8 cellular contexts compared by ENCODE assay signal in the genomic region with DNA sequence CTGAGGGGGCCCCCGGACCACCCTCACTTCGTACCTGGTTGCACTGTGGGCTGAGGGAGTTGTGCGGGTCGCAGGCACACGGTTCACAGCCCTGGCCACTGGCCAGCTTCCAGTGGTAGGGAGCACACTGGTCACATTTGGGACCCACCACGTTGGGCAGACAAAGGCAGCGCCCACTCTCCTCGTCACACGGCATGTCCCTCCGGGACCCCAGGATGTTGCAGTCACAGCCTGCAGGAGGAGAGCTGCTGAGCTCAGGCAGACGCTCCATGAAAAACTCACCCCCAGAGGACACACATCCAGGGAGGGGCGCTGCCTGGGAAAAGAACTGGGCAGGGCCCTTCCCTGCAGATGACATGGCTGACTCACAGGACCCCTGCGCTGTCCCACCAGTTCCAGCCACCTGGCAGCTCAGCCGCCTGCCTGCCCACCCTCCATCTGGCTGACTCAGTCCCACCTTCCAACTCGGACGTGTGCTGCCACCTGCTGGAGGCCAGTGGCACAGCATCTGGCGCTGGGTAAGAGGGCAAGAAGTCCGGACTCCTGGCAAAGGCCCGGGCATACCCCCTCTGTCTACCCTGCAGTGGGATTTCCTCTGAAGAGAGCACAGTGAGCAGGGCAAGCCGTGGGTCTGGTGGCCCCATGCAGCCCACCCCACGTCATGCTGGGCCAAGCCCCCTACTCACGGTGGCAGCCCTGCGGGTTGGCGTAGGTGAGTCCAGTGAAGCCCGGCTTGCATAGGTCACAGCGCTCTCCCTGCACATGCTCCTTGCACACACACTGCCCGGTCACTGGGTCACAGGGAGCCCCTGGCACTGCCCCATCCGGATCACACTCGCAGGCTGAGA. TPM values are rescaled to one million over a fixed set of nuclear protein-coding genes. Genes with fewer than 3 reads are reported as not detected.
DNase-seq lines count a peak whose midpoint lies in the region; TF ChIP-seq lines count a peak whose summit lies in the region.

No MANE protein-coding gene starts in this region.

- TF ChIP-seq POLR2A in adrenal gland (IDR thresholded peaks at IDR 0.05), result no peak

- peaks cover 39% of the 10 kb centered on the region for H3K4me1 Mint-ChIP-seq in HFFc6 (ENCODE audit: low read depth)

- H3K9me3 ChIP-seq in adrenal gland (replicated peaks in 1 of 3) (no peaks in the 10 kb centered on the region), left ventricle myocardium inferior (replicated peaks) (no peaks in the 10 kb centered on the region)

- H3K27ac Mint-ChIP-seq in HFFc6, result no peak overlapping the region

- no peaks in the 10 kb centered on the region for H3K27me3 ChIP-seq in adrenal gland
- no peaks in the 10 kb centered on the region for H3K27me3 ChIP-seq in left ventricle myocardium inferior (ENCODE audit: low read depth)

- 33 to 69% (median 41%) methylated on average over 11 to 29 of the region's 29 CpGs for WGBS in adrenal gland, 4 donors

- H3K4me3 ChIP-seq in adrenal gland (no peak overlapping the region), left ventricle myocardium inferior (peak overlapping the region; percentile 30), retinal pigment epithelial cell (ENCODE audit: low read length) (no peak overlapping the region)

- no peaks in the 10 kb centered on the region; the same call in 1 of the 2 replicates for H3K27me3 Mint-ChIP-seq in HFFc6 (ENCODE audit: insufficient read depth)

- no peaks in the 10 kb centered on the region for H3K9me3 Mint-ChIP-seq in HFFc6

- intact Hi-C loops in adrenal gland (cut with DNase I), result loop anchor here (2.0 to 10.0 kb wide), 3 partner anchors 50 to 117 kb away; no protein-coding TSS in a partner anchor
- intact Hi-C loops in left ventricle myocardium inferior (cut with micrococcal nuclease), result loop anchor here (5.0 kb wide), 1 partner anchor 40 kb away; no protein-coding TSS in a partner anchor

- H3K36me3 ChIP-seq in adrenal gland (replicated peaks in 1 of 2) (no peaks in the 10 kb centered on the region), left ventricle myocardium inferior (no peaks in the 10 kb centered on the region)

- H3K27ac ChIP-seq in adrenal gland (no peak overlapping the region), left ventricle myocardium inferior (replicated peaks) (peak overlapping the region; percentile 76)

- H3K4me3 Mint-ChIP-seq in HFFc6, result no peak overlapping the region

- H3K36me3 Mint-ChIP-seq in HFFc6 (ENCODE audit: low read depth), result no peaks in the 10 kb centered on the region

- TF ChIP-seq CTCF in GM12873 (IDR thresholded peaks at IDR 0.05; ENCODE audit: insufficient read depth, low read depth, low read length, missing control alignments) (peak; percentile 99), HFFc6 (IDR thresholded peaks at IDR 0.05) (peak; percentile 98), adrenal gland (IDR thresholded peaks at IDR 0.05) (peak; percentile 91 to 98 (median 93)), left ventricle myocardium inferior (IDR thresholded peaks at IDR 0.05; ENCODE audit: borderline replicate concordance) (peak; percentile 98), retinal pigment epithelial cell (conservative IDR thresholded peaks at IDR 0.05; ENCODE audit: low read depth, low read length) (peak; percentile 98)

- DNase-seq in HFFc6 (peak; percentile 58), NCI-H1105 (lab: John Stamatoyannopoulos, UW) (peak; percentile 69), T follicular helper cell (ENCODE audit: low read depth) (peak; percentile 51), adrenal gland (peak; percentile 64 to 89 (median 80)), left ventricle myocardium inferior (peak; percentile 77), retinal pigment epithelial cell (ENCODE audit: low read depth) (no peak), HPDE6-E6E7 (ENCODE audit: extremely low spot score) (no peak)

- H3K4me1 ChIP-seq in adrenal gland (replicated peaks in 1 of 2), result peaks cover 0 to 17% of the 10 kb centered on the region in 2 donors
- H3K4me1 ChIP-seq in left ventricle myocardium inferior, result peaks cover 64% of the 10 kb centered on the region

RNA-seq across cellular contexts. Expression of a gene that starts 24.7 kb away (rescaled TPM):
- total RNA-seq in HFFc6 (2021; fragmentation: NEBNext Ultra II Directional; extraction: Animal tissue kit (Norgen Biotek cat#: 25700)), result 10 to 100 TPM in 2 of 6 experiments, 1 to 10 TPM in 4; 8.0 to 10.3 (median 9.8) TPM
- total RNA-seq in adrenal gland (100 to 1,000 TPM in 1 of 8 donors, 10 to 100 TPM in 7; 28.7 to 117 (median 45.1) TPM), left ventricle myocardium inferior (6.5 TPM)
- polyA plus RNA-seq in adrenal gland, result 10 to 100 TPM in 1 of 3 donors, 1 to 10 TPM in 2; 8.2 to 16.1 (median 8.6) TPM

RNA-seq across cellular contexts. Expression of a gene that starts 44.1 kb away (rescaled TPM):
- total RNA-seq in HFFc6 (2021; fragmentation: NEBNext Ultra II Directional; extraction: Animal tissue kit (Norgen Biotek cat#: 25700)), result 1 to 10 TPM; 4.9 to 8.0 (median 5.9) TPM
- total RNA-seq in adrenal gland (1 to 10 TPM in 6 of 8 donors, under 1 TPM in 2; 0.57 to 8.4 (median 2.3) TPM), left ventricle myocardium inferior (not detected)
- polyA plus RNA-seq in adrenal gland, result 1 to 10 TPM in 2 of 3 donors, under 1 TPM in 1; 0.84 to 2.5 (median 2.2) TPM

RNA-seq across cellular contexts. Expression of a gene that starts 47.6 kb away (rescaled TPM):
- 1 to 10 TPM; 1.7 to 2.6 (median 1.9) TPM for total RNA-seq in HFFc6 (2021; fragmentation: NEBNext Ultra II Directional; extraction: Animal tissue kit (Norgen Biotek cat#: 25700))
- total RNA-seq in adrenal gland, result 100 to 1,000 TPM in 7 of 8 donors, 10 to 100 TPM in 1; 65.3 to 901 (median 295) TPM
- 100 to 1,000 TPM in 2 of 3 donors, 10 to 100 TPM in 1; 48.5 to 504 (median 265) TPM for polyA plus RNA-seq in adrenal gland
- 307 TPM for total RNA-seq in left ventricle myocardium inferior

Comparison
In these comparisons a context has a peak if more than half of its experiments do, and no peak if none do; other contexts are left out.
1. DNase-seq: peak in HFFc6 (single experiment), NCI-H1105 (single experiment), T follicular helper cell (single experiment), adrenal gland (7 of 7) and left ventricle myocardium inferior (single experiment); none in retinal pigment epithelial cell (single experiment) and HPDE6-E6E7 (single experiment).
2. RNA of a gene that starts 47.6 kb away (total RNA-seq): 65.3 to 901 TPM in adrenal gland and 307 TPM in left ventricle myocardium inferior (single experiment); 1.7 to 2.6 TPM in HFFc6; every median in the first group is over 10 times any median in the second.
3. Peak in every context shown above with its lines, with median percentiles within 50 percentile points of each other: CTCF ChIP-seq.